In genomic region chr7:151677581-151678226, GRCh38 we compare ENCODE assay signal across 15 cellular contexts.
A peak's percentile ranks its signal among the peaks of the same experiment; 100 is the strongest.
DNase-seq lines count a peak whose midpoint lies in the region; ATAC-seq and TF ChIP-seq lines count a peak whose summit lies in the region.
"Had no signal": no experiment of that assay in that cellular context is flagged by ENCODE, and none has a peak within 500 bp of the region (broad histone marks: within the 10 kb centered on the region; RNA-seq: fewer than 3 reads in every experiment).

No MANE protein-coding gene starts in this region.

- WGBS in heart left ventricle, 4 donors = 56 to 65% (median 59%) methylated on average over 14 of the region's 14 CpGs
- WGBS in body of pancreas, 2 donors = 28 to 30% methylated on average over 14 of the region's 14 CpGs

- intact Hi-C loops in heart left ventricle (cut with DNase I) (no loop called here), left cardiac atrium (cut with DNase I) (no loop called here), body of pancreas (cut with DNase I) (no loop called here), lower lobe of right lung (cut with DNase I) (no loop called here)

- no peak for DNase-seq in heart left ventricle
- DNase-seq in left cardiac atrium = no peak
- peak; percentile 44 to 73 (median 62) for DNase-seq in body of pancreas
- no peak for DNase-seq in lower lobe of right lung
- DNase-seq in G401 (ENCODE audit: low spot score) = no peak
- no peak for DNase-seq in effector CD8-positive, alpha-beta T cell (lab: John Stamatoyannopoulos, UW)
- DNase-seq in stimulated activated naive CD4-positive, alpha-beta T cell treated with Interleukin-2 at 50 U/mL for 16 hours (lab: John Stamatoyannopoulos, UW) = no peak
- DNase-seq: activated T-cell treated with anti-CD3 and anti-CD28 coated beads, Interleukin-2, amount 50 U/mL, for 1 hour; cerebellar nuclear complex; foreskin keratinocyte; HCEC 1CT; midbrain; NCI-H1105 treated with DMSO at 0.1 percent for 48 hours; nucleus accumbens had no signal

- TF ChIP-seq CTCF in heart left ventricle (IDR thresholded peaks at IDR 0.05) = no peak
- TF ChIP-seq CTCF in body of pancreas (IDR thresholded peaks at IDR 0.05) = no peak
- no peak for TF ChIP-seq CTCF in lower lobe of right lung (IDR thresholded peaks at IDR 0.05)

- TF ChIP-seq POLR2A in heart left ventricle (IDR thresholded peaks at IDR 0.05) (no peak), body of pancreas (IDR thresholded peaks at IDR 0.05) (no peak)

- no peak overlapping the region for H3K4me3 ChIP-seq in heart left ventricle
- H3K4me3 ChIP-seq in body of pancreas = no peak overlapping the region
- no peak overlapping the region for H3K4me3 ChIP-seq in lower lobe of right lung

- H3K9me3 ChIP-seq in heart left ventricle (no peaks in the 10 kb centered on the region), body of pancreas (no peaks in the 10 kb centered on the region), lower lobe of right lung (no peaks in the 10 kb centered on the region)

- H3K36me3 ChIP-seq in heart left ventricle (peaks cover 0 to 10% (median 0%) of the 10 kb centered on the region in 9 donors), body of pancreas (replicated peaks in 1 of 2; ENCODE audit: insufficient read depth in 1 of 2, low read depth in 2 of 2) (no peaks in the 10 kb centered on the region), lower lobe of right lung (no peaks in the 10 kb centered on the region)

- H3K27me3 ChIP-seq in heart left ventricle (no peaks in the 10 kb centered on the region), body of pancreas (no peaks in the 10 kb centered on the region), lower lobe of right lung (ENCODE audit: low read depth) (no peaks in the 10 kb centered on the region)
- H3K27me3 ChIP-seq: foreskin keratinocyte had no signal

- H3K27ac ChIP-seq in heart left ventricle (peak overlapping the region in 9 of 12 donors; percentile 18 to 75 (median 67)), body of pancreas (peak overlapping the region in 3 of 4 donors; percentile 65 to 73 (median 69)), lower lobe of right lung (peak overlapping the region; percentile 9)
- H3K27ac ChIP-seq: foreskin keratinocyte had no signal

- in situ Hi-C loops in G401 (cut with HindIII; ENCODE audit: low sequenced_read_pairs) = no loop called here

- ATAC-seq in heart left ventricle (peak in 3 of 4 donors; percentile 8 to 19 (median 19)), left cardiac atrium (no peak), body of pancreas (peak; percentile 74), lower lobe of right lung (no peak), HG02884 (IDR thresholded peaks at IDR 0.05; ENCODE audit: unreplicated experiment) (no peak)
- ATAC-seq: foreskin keratinocyte had no signal

- H3K4me1 ChIP-seq in heart left ventricle = peaks cover 0 to 50% (median 20%) of the 10 kb centered on the region in 12 donors
- H3K4me1 ChIP-seq in body of pancreas = peaks cover 28% of the 10 kb centered on the region
- H3K4me1 ChIP-seq in lower lobe of right lung = peaks cover 21% of the 10 kb centered on the region

Comparison
In these comparisons a context has a peak if more than half of its experiments do, and no peak if none do; other contexts are left out.
1. ATAC-seq: peak in heart left ventricle (3 of 4) and body of pancreas (single experiment); none in left cardiac atrium (0 of 2), lower lobe of right lung (0 of 2) and HG02884 (single experiment).
2. DNase-seq: peak in body of pancreas (4 of 4); none in heart left ventricle (0 of 5), left cardiac atrium (single experiment), lower lobe of right lung (single experiment), G401 (single experiment), effector CD8-positive, alpha-beta T cell (single experiment) and stimulated activated naive CD4-positive, alpha-beta T cell treated with Interleukin-2 at 50 U/mL for 16 hours (single experiment).
3. H3K27ac ChIP-seq: peak in every context shown above with its lines; median percentile 69 in body of pancreas; 67 in heart left ventricle; 9 in lower lobe of right lung.